In the genomic region with DNA sequence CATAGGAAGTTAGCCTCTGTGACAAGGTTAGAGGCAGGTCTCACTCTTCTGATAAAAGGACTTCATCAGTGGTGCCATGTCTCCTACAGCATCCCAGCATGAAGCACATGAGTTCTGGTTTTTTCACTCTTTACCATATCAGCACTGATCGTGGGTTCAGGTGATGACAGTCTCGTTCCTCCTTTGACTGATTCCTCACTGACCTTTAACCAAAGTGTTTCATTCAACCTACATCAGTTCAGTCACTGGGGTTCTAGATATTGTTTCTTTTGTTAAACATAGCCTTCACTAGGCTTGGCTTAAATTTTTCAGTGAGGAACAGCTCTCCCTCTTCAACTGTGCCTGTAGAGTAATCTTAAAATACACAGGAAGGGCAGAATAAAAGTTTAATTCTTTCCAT, we compare ENCODE assay signal across 16 cellular contexts. TPM values are rescaled to one million over a fixed set of nuclear protein-coding genes. Genes with fewer than 3 reads are reported as not detected.
DNase-seq lines count a peak whose midpoint lies in the region; ATAC-seq lines count a peak whose summit lies in the region.
"Had no signal": no experiment of that assay in that cellular context is flagged by ENCODE, and none has a peak within 500 bp of the region (broad histone marks: within the 10 kb centered on the region; RNA-seq: fewer than 3 reads in every experiment).

No MANE protein-coding gene starts in this region.

- H3K9me3 Mint-ChIP-seq in activated CD4-positive, alpha-beta T cell treated with anti-CD3 and anti-CD28 coated beads for 36 hours (ENCODE audit: low read depth), result no peaks in the 10 kb centered on the region
- H3K9me3 Mint-ChIP-seq in activated naive CD8-positive, alpha-beta T cell treated with anti-CD3 and anti-CD28 coated beads, Interleukin-2, amount 50 U/mL, for 24 hours, result no peaks in the 10 kb centered on the region
- no peaks in the 10 kb centered on the region for H3K9me3 Mint-ChIP-seq in activated naive CD8-positive, alpha-beta T cell treated with anti-CD3 and anti-CD28 coated beads for 36 hours
- H3K9me3 Mint-ChIP-seq in activated T-helper 2 cell treated with anti-CD3 and anti-CD28 coated beads, Interferon-gamma antibody, Interleukin-2, Interleukin-4, amounts not matched to agents 10 μg/mL and 5 μg/mL and 100 μg/mL, durations not matched to agents 14 hours and 24 hours and 36 hours, result no peaks in the 10 kb centered on the region
- no peaks in the 10 kb centered on the region for H3K9me3 Mint-ChIP-seq in stimulated activated effector memory CD8-positive, alpha-beta T cell treated with anti-CD3 and anti-CD28 coated beads, Interleukin-12 subunit alpha, Interleukin-12 subunit beta, amount 100 ng/mL, for 72 hours
- H3K9me3 Mint-ChIP-seq: CD4-positive, alpha-beta T cell had no signal

- no peak overlapping the region for H3K4me3 Mint-ChIP-seq in activated CD4-positive, alpha-beta T cell treated with anti-CD3 and anti-CD28 coated beads for 36 hours
- H3K4me3 Mint-ChIP-seq in activated naive CD8-positive, alpha-beta T cell treated with anti-CD3 and anti-CD28 coated beads, Interleukin-2, amount 50 U/mL, for 24 hours, result no peak overlapping the region
- no peak overlapping the region for H3K4me3 Mint-ChIP-seq in activated naive CD8-positive, alpha-beta T cell treated with anti-CD3 and anti-CD28 coated beads for 36 hours
- H3K4me3 Mint-ChIP-seq in activated T-helper 2 cell treated with anti-CD3 and anti-CD28 coated beads, Interferon-gamma antibody, Interleukin-2, Interleukin-4, amounts not matched to agents 10 μg/mL and 5 μg/mL and 100 μg/mL, durations not matched to agents 14 hours and 24 hours and 36 hours (ENCODE audit: low read depth), result no peak overlapping the region
- no peak overlapping the region for H3K4me3 Mint-ChIP-seq in stimulated activated effector memory CD8-positive, alpha-beta T cell treated with anti-CD3 and anti-CD28 coated beads, Interleukin-12 subunit alpha, Interleukin-12 subunit beta, amount 100 ng/mL, for 72 hours
- H3K4me3 Mint-ChIP-seq: CD4-positive, alpha-beta T cell; H9 had no signal

- peaks cover 3% of the 10 kb centered on the region for H3K27me3 Mint-ChIP-seq in activated CD4-positive, alpha-beta T cell treated with anti-CD3 and anti-CD28 coated beads for 36 hours
- H3K27me3 Mint-ChIP-seq in activated naive CD8-positive, alpha-beta T cell treated with anti-CD3 and anti-CD28 coated beads, Interleukin-2, amount 50 U/mL, for 24 hours, result peaks cover 6% of the 10 kb centered on the region
- peaks cover 3% of the 10 kb centered on the region for H3K27me3 Mint-ChIP-seq in activated naive CD8-positive, alpha-beta T cell treated with anti-CD3 and anti-CD28 coated beads for 36 hours
- peaks cover 7% of the 10 kb centered on the region for H3K27me3 Mint-ChIP-seq in activated T-helper 2 cell treated with anti-CD3 and anti-CD28 coated beads, Interferon-gamma antibody, Interleukin-2, Interleukin-4, amounts not matched to agents 10 μg/mL and 5 μg/mL and 100 μg/mL, durations not matched to agents 14 hours and 24 hours and 36 hours (ENCODE audit: low read depth)
- H3K27me3 Mint-ChIP-seq: CD4-positive, alpha-beta T cell had no signal

- ATAC-seq in activated CD4-positive, alpha-beta T cell treated with anti-CD3 and anti-CD28 coated beads for 36 hours, result peak; percentile 23
- no peak for ATAC-seq in activated naive CD8-positive, alpha-beta T cell treated with anti-CD3 and anti-CD28 coated beads, Interleukin-2, amount 50 U/mL, for 24 hours
- peak; percentile 62 for ATAC-seq in stimulated activated effector memory CD8-positive, alpha-beta T cell treated with anti-CD3 and anti-CD28 coated beads, Interleukin-12 subunit alpha, Interleukin-12 subunit beta, amount 100 ng/mL, for 72 hours

- CTCF ChIA-PET in activated CD4-positive, alpha-beta T cell treated with anti-CD3 and anti-CD28 coated beads for 36 hours (lab: Charles Lee), result interaction anchor here (1.1 kb wide), 1 partner anchor 36 kb away, joined by 3 read pairs; no protein-coding TSS in a partner anchor

- POLR2A ChIA-PET in activated CD4-positive, alpha-beta T cell treated with anti-CD3 and anti-CD28 coated beads for 36 hours (lab: Charles Lee), result no interaction called here

- DNase-seq in activated CD4-positive, alpha-beta T cell treated with anti-CD3 and anti-CD28 coated beads for 36 hours, result no peak
- DNase-seq in activated CD4-positive, alpha-beta T cell treated with anti-CD3 and anti-CD28 coated beads for 1 hour, result no peak
- no peak for DNase-seq in activated naive CD8-positive, alpha-beta T cell treated with anti-CD3 and anti-CD28 coated beads, Interleukin-2, amount 50 U/mL, for 24 hours
- DNase-seq in activated naive CD8-positive, alpha-beta T cell treated with anti-CD3 and anti-CD28 coated beads for 36 hours, result no peak
- DNase-seq in activated T-helper 2 cell treated with anti-CD3 and anti-CD28 coated beads, Interferon-gamma antibody, Interleukin-2, Interleukin-4, amounts not matched to agents 10 μg/mL and 5 μg/mL and 100 μg/mL, durations not matched to agents 14 hours and 24 hours and 36 hours (ENCODE audit: low spot score), result no peak
- DNase-seq in stimulated activated effector memory CD8-positive, alpha-beta T cell treated with anti-CD3 and anti-CD28 coated beads, Interleukin-12 subunit alpha, Interleukin-12 subunit beta, amount 100 ng/mL, for 72 hours (ENCODE audit: low spot score in 2 of 2), result no peak
- DNase-seq in NCI-H748 (lab: John Stamatoyannopoulos, UW; ENCODE audit: unreplicated experiment) (no peak), RPMI8226 (no peak)
- DNase-seq: AML-193, DMS153, DMS79 treated with DMSO at 0.1 percent for 48 hours, GF-D8, GOT3, IMR-90 had no signal

- H3K27ac Mint-ChIP-seq in activated CD4-positive, alpha-beta T cell treated with anti-CD3 and anti-CD28 coated beads for 36 hours, result no peak overlapping the region
- peak overlapping the region; percentile 68 for H3K27ac Mint-ChIP-seq in activated naive CD8-positive, alpha-beta T cell treated with anti-CD3 and anti-CD28 coated beads, Interleukin-2, amount 50 U/mL, for 24 hours
- H3K27ac Mint-ChIP-seq in activated naive CD8-positive, alpha-beta T cell treated with anti-CD3 and anti-CD28 coated beads for 36 hours, result no peak overlapping the region
- H3K27ac Mint-ChIP-seq in activated T-helper 2 cell treated with anti-CD3 and anti-CD28 coated beads, Interferon-gamma antibody, Interleukin-2, Interleukin-4, amounts not matched to agents 10 μg/mL and 5 μg/mL and 100 μg/mL, durations not matched to agents 14 hours and 24 hours and 36 hours, result peak overlapping the region; percentile 47
- H3K27ac Mint-ChIP-seq in stimulated activated effector memory CD8-positive, alpha-beta T cell treated with anti-CD3 and anti-CD28 coated beads, Interleukin-12 subunit alpha, Interleukin-12 subunit beta, amount 100 ng/mL, for 72 hours, result no peak overlapping the region
- H3K27ac Mint-ChIP-seq: CD4-positive, alpha-beta T cell; H9 had no signal

- H3K4me1 Mint-ChIP-seq in activated CD4-positive, alpha-beta T cell treated with anti-CD3 and anti-CD28 coated beads for 36 hours, result peaks cover 4% of the 10 kb centered on the region
- H3K4me1 Mint-ChIP-seq in activated naive CD8-positive, alpha-beta T cell treated with anti-CD3 and anti-CD28 coated beads, Interleukin-2, amount 50 U/mL, for 24 hours, result peaks cover 11% of the 10 kb centered on the region
- H3K4me1 Mint-ChIP-seq in activated naive CD8-positive, alpha-beta T cell treated with anti-CD3 and anti-CD28 coated beads for 36 hours, result peaks cover 5% of the 10 kb centered on the region
- H3K4me1 Mint-ChIP-seq in activated T-helper 2 cell treated with anti-CD3 and anti-CD28 coated beads, Interferon-gamma antibody, Interleukin-2, Interleukin-4, amounts not matched to agents 10 μg/mL and 5 μg/mL and 100 μg/mL, durations not matched to agents 14 hours and 24 hours and 36 hours (ENCODE audit: low read depth), result peaks cover 12% of the 10 kb centered on the region
- H3K4me1 Mint-ChIP-seq in stimulated activated effector memory CD8-positive, alpha-beta T cell treated with anti-CD3 and anti-CD28 coated beads, Interleukin-12 subunit alpha, Interleukin-12 subunit beta, amount 100 ng/mL, for 72 hours, result peaks cover 6% of the 10 kb centered on the region

- H3K36me3 Mint-ChIP-seq in activated CD4-positive, alpha-beta T cell treated with anti-CD3 and anti-CD28 coated beads for 36 hours (ENCODE audit: low read depth), result no peaks in the 10 kb centered on the region
- no peaks in the 10 kb centered on the region for H3K36me3 Mint-ChIP-seq in activated naive CD8-positive, alpha-beta T cell treated with anti-CD3 and anti-CD28 coated beads, Interleukin-2, amount 50 U/mL, for 24 hours (ENCODE audit: low read depth)
- peaks cover 1% of the 10 kb centered on the region for H3K36me3 Mint-ChIP-seq in activated naive CD8-positive, alpha-beta T cell treated with anti-CD3 and anti-CD28 coated beads for 36 hours
- H3K36me3 Mint-ChIP-seq in activated T-helper 2 cell treated with anti-CD3 and anti-CD28 coated beads, Interferon-gamma antibody, Interleukin-2, Interleukin-4, amounts not matched to agents 10 μg/mL and 5 μg/mL and 100 μg/mL, durations not matched to agents 14 hours and 24 hours and 36 hours (ENCODE audit: low read depth), result no peaks in the 10 kb centered on the region
- no peaks in the 10 kb centered on the region for H3K36me3 Mint-ChIP-seq in stimulated activated effector memory CD8-positive, alpha-beta T cell treated with anti-CD3 and anti-CD28 coated beads, Interleukin-12 subunit alpha, Interleukin-12 subunit beta, amount 100 ng/mL, for 72 hours

- intact Hi-C loops in activated CD4-positive, alpha-beta T cell treated with anti-CD3 and anti-CD28 coated beads for 36 hours (cut with DNase I, micrococcal nuclease), result no loop called here
- intact Hi-C loops in activated T-helper 2 cell treated with anti-CD3 and anti-CD28 coated beads, Interferon-gamma antibody, Interleukin-2, Interleukin-4, amounts not matched to agents 10 μg/mL and 5 μg/mL and 100 μg/mL, durations not matched to agents 14 hours and 24 hours and 36 hours (cut with micrococcal nuclease), result no loop called here

RNA-seq across cellular contexts. Expression of a gene that starts 9.6 kb away (rescaled TPM):
- not detected for total RNA-seq in activated CD4-positive, alpha-beta T cell treated with anti-CD3 and anti-CD28 coated beads for 36 hours
- not detected for total RNA-seq in activated naive CD8-positive, alpha-beta T cell treated with anti-CD3 and anti-CD28 coated beads for 36 hours
- total RNA-seq in activated T-helper 2 cell treated with anti-CD3 and anti-CD28 coated beads, Interferon-gamma antibody, Interleukin-2, Interleukin-4, amounts not matched to agents 10 μg/mL and 5 μg/mL and 100 μg/mL, durations not matched to agents 14 hours and 24 hours and 36 hours, result not detected in 2 replicates
- total RNA-seq: CD4-positive, alpha-beta T cell; H9; IMR-90 had no signal

RNA-seq across cellular contexts. Expression of a gene that starts 57.9 kb away (rescaled TPM):
- total RNA-seq in activated CD4-positive, alpha-beta T cell treated with anti-CD3 and anti-CD28 coated beads for 36 hours, result not detected
- not detected for total RNA-seq in activated naive CD8-positive, alpha-beta T cell treated with anti-CD3 and anti-CD28 coated beads for 36 hours
- not detected in 2 replicates for total RNA-seq in activated T-helper 2 cell treated with anti-CD3 and anti-CD28 coated beads, Interferon-gamma antibody, Interleukin-2, Interleukin-4, amounts not matched to agents 10 μg/mL and 5 μg/mL and 100 μg/mL, durations not matched to agents 14 hours and 24 hours and 36 hours
- total RNA-seq: CD4-positive, alpha-beta T cell; H9; IMR-90 had no signal

Comparison
In these comparisons a context has a peak if more than half of its experiments do, and no peak if none do; other contexts are left out.
1. H3K27ac Mint-ChIP-seq: peak in activated naive CD8-positive, alpha-beta T cell treated with anti-CD3 and anti-CD28 coated beads, Interleukin-2, amount 50 U/mL, for 24 hours (single experiment) and activated T-helper 2 cell treated with anti-CD3 and anti-CD28 coated beads, Interferon-gamma antibody, Interleukin-2, Interleukin-4, amounts not matched to agents 10 μg/mL and 5 μg/mL and 100 μg/mL, durations not matched to agents 14 hours and 24 hours and 36 hours (single experiment); none in activated CD4-positive, alpha-beta T cell treated with anti-CD3 and anti-CD28 coated beads for 36 hours (single experiment), activated naive CD8-positive, alpha-beta T cell treated with anti-CD3 and anti-CD28 coated beads for 36 hours (single experiment) and stimulated activated effector memory CD8-positive, alpha-beta T cell treated with anti-CD3 and anti-CD28 coated beads, Interleukin-12 subunit alpha, Interleukin-12 subunit beta, amount 100 ng/mL, for 72 hours (single experiment).